In genomic region chr11:116731821-116732739, GRCh38 we compare ENCODE assay signal across 10 cellular contexts. TPM values are rescaled to one million over a fixed set of nuclear protein-coding genes. Genes with fewer than 3 reads are reported as not detected.
DNase-seq lines count a peak whose midpoint lies in the region; ATAC-seq and TF ChIP-seq lines count a peak whose summit lies in the region.
"Had no signal": no experiment of that assay in that cellular context is flagged by ENCODE, and none has a peak within 500 bp of the region (broad histone marks: within the 10 kb centered on the region; RNA-seq: fewer than 3 reads in every experiment).

No MANE protein-coding gene starts in this region.

- H3K27ac Mint-ChIP-seq in glutamatergic neuron (ENCODE audit: unreplicated experiment) (peak overlapping the region; percentile 25), HFFc6 (no peak overlapping the region)

- peak; percentile 11 for ATAC-seq in GM19328 (IDR thresholded peaks at IDR 0.05; ENCODE audit: unreplicated experiment)
- ATAC-seq in HG03439 (IDR thresholded peaks at IDR 0.05; ENCODE audit: unreplicated experiment) = peak; percentile 26
- ATAC-seq in HG02840 (IDR thresholded peaks at IDR 0.05; ENCODE audit: low FRiP score, unreplicated experiment) = no peak

- H3K36me3 Mint-ChIP-seq in glutamatergic neuron (ENCODE audit: unreplicated experiment) = no peaks in the 10 kb centered on the region
- no peaks in the 10 kb centered on the region for H3K36me3 Mint-ChIP-seq in HFFc6 (ENCODE audit: low read depth)

- H3K9me3 Mint-ChIP-seq in glutamatergic neuron (ENCODE audit: unreplicated experiment) (no peaks in the 10 kb centered on the region), HFFc6 (no peaks in the 10 kb centered on the region)

- TF ChIP-seq CTCF in glutamatergic neuron (IDR thresholded peaks at IDR 0.05; ENCODE audit: partially characterized antibody, unreplicated experiment) = no peak
- TF ChIP-seq CTCF in HFFc6 (IDR thresholded peaks at IDR 0.05) = no peak

- peaks cover 20% of the 10 kb centered on the region for H3K4me1 Mint-ChIP-seq in glutamatergic neuron (ENCODE audit: low read depth, unreplicated experiment)
- H3K4me1 Mint-ChIP-seq in HFFc6 (ENCODE audit: low read depth) = peaks cover 6% of the 10 kb centered on the region

- DNase-seq in glutamatergic neuron (no peak), putamen (ENCODE audit: low spot score) (peak; percentile 21), NCI-H2227 treated with DMSO at 0.1 percent for 48 hours (lab: John Stamatoyannopoulos, UW) (no peak), HFFc6 (no peak), NK-92 (lab: John Stamatoyannopoulos, UW; ENCODE audit: unreplicated experiment) (no peak)

- H3K4me3 Mint-ChIP-seq in glutamatergic neuron (ENCODE audit: unreplicated experiment) (no peak overlapping the region), HFFc6 (no peak overlapping the region)

- peaks cover 6% of the 10 kb centered on the region for H3K27me3 Mint-ChIP-seq in glutamatergic neuron (ENCODE audit: unreplicated experiment)
- H3K27me3 Mint-ChIP-seq in HFFc6 (ENCODE audit: insufficient read depth) = peaks cover 34% of the 10 kb centered on the region

RNA-seq across cellular contexts. Expression of gene BUD13, which starts 40.7 kb away (rescaled TPM):
- total RNA-seq in glutamatergic neuron (ENCODE audit: unreplicated experiment) = 17.0 TPM
- total RNA-seq in HFFc6 (2021; fragmentation: NEBNext Ultra II Directional; extraction: Animal tissue kit (Norgen Biotek cat#: 25700)) = 10 to 100 TPM in 5 of 6 experiments, 1 to 10 TPM in 1; 9.1 to 14.3 (median 13.2) TPM

RNA-seq across cellular contexts. Expression of gene ZPR1, which starts 55.7 kb away (rescaled TPM):
- total RNA-seq in glutamatergic neuron (ENCODE audit: unreplicated experiment) = 61.9 TPM
- 10 to 100 TPM; 55.9 to 71.8 (median 64.4) TPM for total RNA-seq in HFFc6 (2021; fragmentation: NEBNext Ultra II Directional; extraction: Animal tissue kit (Norgen Biotek cat#: 25700))

RNA-seq across cellular contexts. Expression of gene APOA5, which starts 59.6 kb away (rescaled TPM):
- total RNA-seq in glutamatergic neuron (ENCODE audit: unreplicated experiment) = not detected
- total RNA-seq in HFFc6 (2021; fragmentation: NEBNext Ultra II Directional; extraction: Animal tissue kit (Norgen Biotek cat#: 25700)) = not detected
- total RNA-seq: dermis microvascular lymphatic vessel endothelial cell, heart right ventricle had no signal
